In genomic region chr15:93072011-93072410, GRCh38 we compare ENCODE assay signal across 8 cellular contexts. TPM values are rescaled to one million over a fixed set of nuclear protein-coding genes. Genes with fewer than 3 reads are reported as not detected.
DNase-seq lines count a peak whose midpoint lies in the region; ATAC-seq and TF ChIP-seq lines count a peak whose summit lies in the region.

No MANE protein-coding gene starts in this region.

- H3K4me3 ChIP-seq in Caco-2 (ENCODE audit: low read depth, low read length) (peak overlapping the region; percentile 52), WERI-Rb-1 (ENCODE audit: low read depth, low read length) (peak overlapping the region; percentile 58), retinal pigment epithelial cell (ENCODE audit: low read length) (peak overlapping the region; percentile 71)

- POLR2A ChIA-PET in Caco-2 (lab: Charles Lee) = no interaction called here

- H3K27ac ChIP-seq in WERI-Rb-1 = no peak overlapping the region

- H3K4me1 Mint-ChIP-seq in Caco-2 (ENCODE audit: low read depth, unreplicated experiment) (peaks cover 19% of the 10 kb centered on the region), glutamatergic neuron (ENCODE audit: low read depth, unreplicated experiment) (peaks cover 39% of the 10 kb centered on the region)

- intact Hi-C loops in Caco-2 (cut with micrococcal nuclease; ENCODE audit: unreplicated experiment) = loop anchor here (2.0 kb wide), 1 partner anchor 41 kb away; no protein-coding TSS in a partner anchor

- H3K4me3 Mint-ChIP-seq in Caco-2 (ENCODE audit: unreplicated experiment) (peak overlapping the region; percentile 95), glutamatergic neuron (ENCODE audit: unreplicated experiment) (peak overlapping the region; percentile 99)

- H3K27me3 Mint-ChIP-seq in Caco-2 (ENCODE audit: insufficient read depth, unreplicated experiment) = peaks cover 16% of the 10 kb centered on the region
- H3K27me3 Mint-ChIP-seq in glutamatergic neuron (ENCODE audit: unreplicated experiment) = peaks cover 7% of the 10 kb centered on the region

- TF ChIP-seq CTCF in Caco-2 (IDR thresholded peaks at IDR 0.05; ENCODE audit: insufficient read depth in 1 of 2, low read depth in 1 of 2, low read length in 1 of 2, severe bottlenecking in 1 of 2, unreplicated experiment in 1 of 2) (no peak), WERI-Rb-1 (IDR thresholded peaks at IDR 0.05; ENCODE audit: low read depth, low read length) (no peak), glutamatergic neuron (IDR thresholded peaks at IDR 0.05; ENCODE audit: partially characterized antibody, unreplicated experiment) (no peak), retinal pigment epithelial cell (conservative IDR thresholded peaks at IDR 0.05; ENCODE audit: low read depth, low read length) (no peak)

- ATAC-seq in HG03457 (IDR thresholded peaks at IDR 0.05; ENCODE audit: unreplicated experiment) (no peak), HG02588 (IDR thresholded peaks at IDR 0.05; ENCODE audit: unreplicated experiment) (no peak)

- H3K9me3 Mint-ChIP-seq in Caco-2 (ENCODE audit: unreplicated experiment) (no peaks in the 10 kb centered on the region), glutamatergic neuron (ENCODE audit: unreplicated experiment) (peaks cover 13% of the 10 kb centered on the region)

- BruUV-seq in Caco-2 (replicated peaks; lab: Mats Ljungman, UMichigan) = TSS peak; percentile 48

- H3K27ac Mint-ChIP-seq in Caco-2 (ENCODE audit: unreplicated experiment) = peak overlapping the region; percentile 59
- peak overlapping the region; percentile 69 for H3K27ac Mint-ChIP-seq in glutamatergic neuron (ENCODE audit: unreplicated experiment)

- H3K9me3 ChIP-seq in Caco-2 = no peaks in the 10 kb centered on the region
- H3K9me3 ChIP-seq in WERI-Rb-1 (ENCODE audit: severe bottlenecking) = no peaks in the 10 kb centered on the region

- no peaks in the 10 kb centered on the region for H3K4me1 ChIP-seq in Caco-2

- H3K27me3 ChIP-seq in Caco-2 (replicated peaks; ENCODE audit: control insufficient read depth, insufficient read depth, low read length) (no peaks in the 10 kb centered on the region), WERI-Rb-1 (ENCODE audit: insufficient read depth, low read depth, severe bottlenecking) (peaks cover 52% of the 10 kb centered on the region)

- H3K36me3 Mint-ChIP-seq in Caco-2 (ENCODE audit: insufficient read depth, unreplicated experiment) = peaks cover 9% of the 10 kb centered on the region
- no peaks in the 10 kb centered on the region for H3K36me3 Mint-ChIP-seq in glutamatergic neuron (ENCODE audit: unreplicated experiment)

- H3K36me3 ChIP-seq in Caco-2 (ENCODE audit: control insufficient read depth, insufficient read depth, low read length) = no peaks in the 10 kb centered on the region
- H3K36me3 ChIP-seq in WERI-Rb-1 = no peaks in the 10 kb centered on the region

- DNase-seq in Caco-2 (no peak), WERI-Rb-1 (no peak), glutamatergic neuron (no peak), retinal pigment epithelial cell (ENCODE audit: low read depth) (no peak), SKM-1 (lab: John Stamatoyannopoulos, UW; ENCODE audit: unreplicated experiment) (no peak), NCI-H2081 (lab: John Stamatoyannopoulos, UW) (no peak)

- CTCF ChIA-PET in Caco-2 (lab: Charles Lee) = interaction anchor here (1.1 to 1.6 kb wide), 3 partner anchors 16 to 1048 kb away, joined by 3 to 9 read pairs (median 6); no protein-coding TSS in a partner anchor

RNA-seq across cellular contexts. Expression of gene RGMA, which starts 17.0 kb away (rescaled TPM):
- total RNA-seq in Caco-2 (2022) (4.4 and 4.5 TPM in 2 replicates), glutamatergic neuron (ENCODE audit: unreplicated experiment) (56.6 TPM)

Comparison
In these comparisons a context has a peak if more than half of its experiments do, and no peak if none do; other contexts are left out.
1. RNA of gene RGMA, which starts 17.0 kb away (total RNA-seq): 56.6 TPM in glutamatergic neuron (single experiment); 4.4 to 4.5 TPM in Caco-2; every median in the first group is over 10 times any median in the second.
2. Peak in every context shown above with its lines, with median percentiles within 50 percentile points of each other: H3K4me3 ChIP-seq.